Comparison of ENCODE assay signal across 6 cellular contexts in the genomic region with DNA sequence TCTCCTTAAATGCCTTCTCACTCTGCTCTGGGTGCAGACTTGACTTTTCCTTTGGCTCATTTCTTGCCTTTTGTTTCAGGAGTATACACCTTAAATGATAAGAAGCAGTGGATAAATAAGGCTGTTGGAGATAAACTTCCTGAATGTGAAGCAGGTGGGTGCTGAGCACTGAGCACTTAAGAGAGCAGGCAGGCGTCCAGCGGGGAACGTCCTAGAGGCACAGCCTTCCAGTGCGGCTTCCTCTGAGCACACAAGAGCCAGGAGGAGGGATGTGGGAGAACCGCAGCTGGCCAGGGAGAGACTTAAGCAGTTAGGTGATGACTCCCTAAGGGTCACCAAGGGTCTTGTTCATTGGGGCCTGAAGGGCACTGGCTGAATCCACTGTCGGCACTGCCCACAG. TPM values are rescaled to one million over a fixed set of nuclear protein-coding genes. Genes with fewer than 3 reads are reported as not detected.
"Had no signal": no experiment of that assay in that cellular context is flagged by ENCODE, and none has a peak within 500 bp of the region (broad histone marks: within the 10 kb centered on the region; RNA-seq: fewer than 3 reads in every experiment).

No MANE protein-coding gene starts in this region.

RNA-seq across cellular contexts. Expression of a gene that starts 3.0 kb away (rescaled TPM):
- total RNA-seq: GM23248, HFFc6, HT1080 had no signal
- polyA plus RNA-seq: GM23248, IgD-negative memory B cell had no signal

RNA-seq across cellular contexts. Expression of a gene that starts 5.7 kb away (rescaled TPM):
- total RNA-seq: GM23248, H4, H7, HFFc6, HT1080 had no signal
- polyA plus RNA-seq: GM23248, IgD-negative memory B cell had no signal
